ENCODE assay signal across 16 cellular contexts in the genomic region with DNA sequence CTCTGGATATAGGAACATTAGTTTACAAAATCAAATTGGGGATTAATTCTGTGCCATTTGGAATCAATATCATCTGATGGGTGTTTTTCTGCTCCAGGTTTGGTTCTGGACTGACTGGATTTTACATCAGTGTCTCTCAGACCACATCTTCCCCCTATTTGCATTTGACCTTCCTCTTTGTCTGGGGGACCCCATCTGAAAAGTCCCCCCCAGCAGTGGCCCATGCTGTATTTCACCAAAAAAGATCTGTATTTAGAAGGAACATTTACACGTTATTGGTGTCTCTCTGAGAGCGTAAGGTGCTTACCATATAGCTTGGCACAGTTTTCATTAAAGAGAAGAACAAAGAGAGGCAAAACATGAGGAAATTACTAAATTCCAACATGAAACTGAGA.
DNase-seq lines count a peak whose midpoint lies in the region; ATAC-seq and TF ChIP-seq lines count a peak whose summit lies in the region.
"Had no signal": no experiment of that assay in that cellular context is flagged by ENCODE, and none has a peak within 500 bp of the region (broad histone marks: within the 10 kb centered on the region; RNA-seq: fewer than 3 reads in every experiment).

No MANE protein-coding gene starts in this region.

- no peak overlapping the region for H3T11ph ChIP-seq in H9 (ENCODE audit: low read length)

- H2BK5ac ChIP-seq in H9 (ENCODE audit: insufficient read length, low read length) (no peak overlapping the region), mesenchymal stem cell (ENCODE audit: low read depth, low read length, poor library complexity, severe bottlenecking) (no peak overlapping the region)

- no peak for TF ChIP-seq CTCF in H9 (conservative IDR thresholded peaks at IDR 0.05)
- TF ChIP-seq CTCF in brain microvascular endothelial cell (IDR thresholded peaks at IDR 0.05; ENCODE audit: low read depth, low read length, missing control alignments), result no peak
- TF ChIP-seq CTCF in breast epithelium (IDR thresholded peaks at IDR 0.05), result no peak
- no peak for TF ChIP-seq CTCF in body of pancreas (IDR thresholded peaks at IDR 0.05)

- H3K14ac ChIP-seq in H9 (ENCODE audit: insufficient read depth, low read length) (no peak overlapping the region), mesenchymal stem cell (ENCODE audit: low read length in 2 of 2) (no peak overlapping the region)

- H2BK12ac ChIP-seq in H9 (ENCODE audit: insufficient read length, low read depth, low read length), result peak overlapping the region; percentile 33
- no peak overlapping the region for H2BK12ac ChIP-seq in mesenchymal stem cell (ENCODE audit: low read length in 2 of 2)

- no peak overlapping the region for H4K91ac ChIP-seq in H9 (ENCODE audit: insufficient read length, low read depth, low read length)
- H4K91ac ChIP-seq in mesenchymal stem cell (ENCODE audit: low read length), result no peak overlapping the region

- H3K9me3 ChIP-seq in H9 (ENCODE audit: control insufficient read depth, low read depth, low read length) (no peaks in the 10 kb centered on the region), mesenchymal stem cell (ENCODE audit: control insufficient read depth, low read length) (no peaks in the 10 kb centered on the region), breast epithelium (no peaks in the 10 kb centered on the region), body of pancreas (no peaks in the 10 kb centered on the region)
- H3K9me3 ChIP-seq: A549, SJCRH30 had no signal

- H3K23ac ChIP-seq in H9 (ENCODE audit: insufficient read length, low read depth, low read length) (no peak overlapping the region), mesenchymal stem cell (ENCODE audit: low read length in 2 of 2) (no peak overlapping the region)

- intact Hi-C loops in breast epithelium (cut with DNase I; ENCODE audit: low total_unique reads), result no loop called here
- intact Hi-C loops in body of pancreas (cut with DNase I), result no loop called here

- H3K18ac ChIP-seq in H9 (ENCODE audit: insufficient read length, low read depth, low read length) (no peak overlapping the region), mesenchymal stem cell (ENCODE audit: low read depth in 1 of 2, low read length in 2 of 2) (no peak overlapping the region)

- peaks cover 9 to 17% of the 10 kb centered on the region in 2 experiments for H3K4me1 Mint-ChIP-seq in H9
- peaks cover 31 to 33% of the 10 kb centered on the region in 2 donors for H3K4me1 Mint-ChIP-seq in stimulated activated naive B cell treated with anti-CD40 and anti-IgM and Interleukin-4, amounts not matched to agents 10 μg/mL and 1 μg/mL and 100 μg/mL, for 72 hours

- no peak overlapping the region for H3K4me3 ChIP-seq in brain microvascular endothelial cell (ENCODE audit: low read depth, low read length)
- no peak overlapping the region for H3K4me3 ChIP-seq in mesenchymal stem cell (ENCODE audit: insufficient read depth in 1 of 2, low read depth in 1 of 2, low read length in 2 of 2)
- no peak overlapping the region for H3K4me3 ChIP-seq in breast epithelium
- no peak overlapping the region for H3K4me3 ChIP-seq in body of pancreas
- H3K4me3 ChIP-seq: A549, K562 had no signal

- H4K8ac ChIP-seq in H9 (replicated peaks; ENCODE audit: insufficient read length, low read depth, low read length), result no peak overlapping the region
- H4K8ac ChIP-seq in mesenchymal stem cell (ENCODE audit: low read length), result no peak overlapping the region

- H2BK15ac ChIP-seq in H9 (ENCODE audit: low read depth, low read length) (no peak overlapping the region), mesenchymal stem cell (ENCODE audit: low read depth, poor library complexity, severe bottlenecking) (no peak overlapping the region)

- no peaks in the 10 kb centered on the region for H3K36me3 ChIP-seq in brain microvascular endothelial cell (replicated peaks)
- no peaks in the 10 kb centered on the region for H3K36me3 ChIP-seq in mesenchymal stem cell (ENCODE audit: control insufficient read depth in 1 of 2, insufficient read depth in 2 of 2, low read depth in 1 of 2, low read length in 2 of 2)
- no peaks in the 10 kb centered on the region for H3K36me3 ChIP-seq in breast epithelium
- H3K36me3 ChIP-seq in body of pancreas (replicated peaks in 1 of 2; ENCODE audit: insufficient read depth in 1 of 2, low read depth in 2 of 2), result no peaks in the 10 kb centered on the region
- H3K36me3 ChIP-seq: SJCRH30 had no signal

- DNase-seq in H9 (no peak), brain microvascular endothelial cell (no peak), mesenchymal stem cell (no peak), NCI-H510A treated with DMSO at 0.1 percent for 48 hours (lab: John Stamatoyannopoulos, UW) (no peak), breast epithelium (ENCODE audit: low spot score in 2 of 2) (no peak), body of pancreas (no peak)
- DNase-seq in stimulated activated naive B cell treated with anti-CD40 and anti-IgM and Interleukin-4, amounts not matched to agents 10 μg/mL and 1 μg/mL and 100 μg/mL, for 72 hours, result peak; percentile 15
- DNase-seq: DMS 273 treated with DMSO at 0.1 percent for 48 hours, GF-D8, NCI-H187 treated with DMSO at 0.1 percent for 48 hours, NCI-H2107 had no signal

- H3K27ac ChIP-seq in H9 (ENCODE audit: insufficient read length, low read depth, low read length) (no peak overlapping the region), brain microvascular endothelial cell (peak overlapping the region; percentile 82), mesenchymal stem cell (ENCODE audit: low read length, poor library complexity, severe bottlenecking) (no peak overlapping the region), breast epithelium (no peak overlapping the region), body of pancreas (no peak overlapping the region)
- H3K27ac ChIP-seq: A549 had no signal

- WGBS in H9 (ENCODE audit: extremely low coverage, insufficient read length, low lambda C conversion rate), result no CpG with 5 or more reads among the region's 2 CpGs
- WGBS in mesenchymal stem cell, result 100% methylated on average over 2 of the region's 2 CpGs
- WGBS in body of pancreas, 2 donors, result 86 to 93% methylated on average over 2 of the region's 2 CpGs

- in situ Hi-C loops in brain microvascular endothelial cell (cut with HindIII; ENCODE audit: low pct_ligation_motif_present, low sequenced_read_pairs), result no loop called here

- H3K4me1 ChIP-seq in H9 (ENCODE audit: insufficient read depth, low read length) (peaks cover 3% of the 10 kb centered on the region; the same call in 1 of the 2 replicates), mesenchymal stem cell (ENCODE audit: control insufficient read depth, insufficient read depth, low read depth, low read length) (no peaks in the 10 kb centered on the region), breast epithelium (no peaks in the 10 kb centered on the region), body of pancreas (no peaks in the 10 kb centered on the region)
- H3K4me1 ChIP-seq: A549, SJCRH30 had no signal

- H3K9me3 Mint-ChIP-seq in H9, result no peaks in the 10 kb centered on the region
- H3K9me3 Mint-ChIP-seq in stimulated activated naive B cell treated with anti-CD40 and anti-IgM and Interleukin-4, amounts not matched to agents 10 μg/mL and 1 μg/mL and 100 μg/mL, for 72 hours, result peaks cover 0 to 2% of the 10 kb centered on the region in 2 donors
- H3K9me3 Mint-ChIP-seq: CD14-positive monocyte; CD8-positive, alpha-beta memory T cell had no signal

- no peak overlapping the region for H3K27ac Mint-ChIP-seq in H9
- H3K27ac Mint-ChIP-seq in stimulated activated naive B cell treated with anti-CD40 and anti-IgM and Interleukin-4, amounts not matched to agents 10 μg/mL and 1 μg/mL and 100 μg/mL, for 72 hours, result peak overlapping the region; percentile 84
- H3K27ac Mint-ChIP-seq: CD14-positive monocyte had no signal

- no peak overlapping the region for H3K4me3 Mint-ChIP-seq in H9
- no peak overlapping the region for H3K4me3 Mint-ChIP-seq in stimulated activated naive B cell treated with anti-CD40 and anti-IgM and Interleukin-4, amounts not matched to agents 10 μg/mL and 1 μg/mL and 100 μg/mL, for 72 hours
- H3K4me3 Mint-ChIP-seq: CD8-positive, alpha-beta memory T cell had no signal

- no peak for TF ChIP-seq POLR2A in breast epithelium (IDR thresholded peaks at IDR 0.05)
- TF ChIP-seq POLR2A in body of pancreas (IDR thresholded peaks at IDR 0.05), result no peak

- H3K27me3 ChIP-seq in H9 (ENCODE audit: insufficient read depth, low read length), result no peaks in the 10 kb centered on the region
- H3K27me3 ChIP-seq in brain microvascular endothelial cell (replicated peaks), result no peaks in the 10 kb centered on the region
- peaks cover 0 to 3% of the 10 kb centered on the region in 2 experiments for H3K27me3 ChIP-seq in mesenchymal stem cell (ENCODE audit: control insufficient read depth in 1 of 2, insufficient read depth in 1 of 2, low read length in 2 of 2)
- no peaks in the 10 kb centered on the region for H3K27me3 ChIP-seq in breast epithelium
- no peaks in the 10 kb centered on the region for H3K27me3 ChIP-seq in body of pancreas
- H3K27me3 ChIP-seq: SJCRH30 had no signal

- no peaks in the 10 kb centered on the region for H3K36me3 Mint-ChIP-seq in H9 (ENCODE audit: insufficient read depth in 1 of 3, low read depth in 3 of 3)
- peaks cover 0 to 2% of the 10 kb centered on the region in 2 donors for H3K36me3 Mint-ChIP-seq in stimulated activated naive B cell treated with anti-CD40 and anti-IgM and Interleukin-4, amounts not matched to agents 10 μg/mL and 1 μg/mL and 100 μg/mL, for 72 hours
- H3K36me3 Mint-ChIP-seq: CD14-positive monocyte; CD8-positive, alpha-beta memory T cell had no signal

- ATAC-seq in stimulated activated naive B cell treated with anti-CD40 and anti-IgM and Interleukin-4, amounts not matched to agents 10 μg/mL and 1 μg/mL and 100 μg/mL, for 72 hours (replicated peaks), result peak; percentile 54 to 71
- ATAC-seq in body of pancreas, result no peak

- no peak overlapping the region for H3K56ac ChIP-seq in H9 (ENCODE audit: insufficient read length, low read depth, low read length)

- H2AFZ ChIP-seq in H9 (ENCODE audit: low read length), result no peak overlapping the region
- H2AFZ ChIP-seq in mesenchymal stem cell (ENCODE audit: low read depth, low read length), result no peak overlapping the region

- no peaks in the 10 kb centered on the region for H3K23me2 ChIP-seq in H9 (ENCODE audit: insufficient read length, low read depth, low read length, poor library complexity, severe bottlenecking)

- no peaks in the 10 kb centered on the region for H4K20me1 ChIP-seq in H9 (ENCODE audit: control insufficient read depth, insufficient read depth, insufficient read length)

- no peaks in the 10 kb centered on the region for H3K79me1 ChIP-seq in H9 (ENCODE audit: insufficient read depth, low read depth, low read length, poor library complexity, severe bottlenecking)
- no peaks in the 10 kb centered on the region for H3K79me1 ChIP-seq in mesenchymal stem cell (replicated peaks; ENCODE audit: low read length, poor library complexity, severe bottlenecking)

- H2BK20ac ChIP-seq in H9 (ENCODE audit: low read depth, low read length, poor library complexity, severe bottlenecking), result no peak overlapping the region

- H3K9ac ChIP-seq in H9 (ENCODE audit: extremely low read depth, insufficient read length, low read length) (no peak overlapping the region), mesenchymal stem cell (ENCODE audit: low read length) (peak overlapping the region; percentile 94)

- H3K27me3 Mint-ChIP-seq in H9 (ENCODE audit: low read depth), result peaks cover 5% of the 10 kb centered on the region; the same call in 1 of the 2 replicates
- no peaks in the 10 kb centered on the region for H3K27me3 Mint-ChIP-seq in stimulated activated naive B cell treated with anti-CD40 and anti-IgM and Interleukin-4, amounts not matched to agents 10 μg/mL and 1 μg/mL and 100 μg/mL, for 72 hours

- H3K4me2 ChIP-seq in H9 (ENCODE audit: insufficient read depth, insufficient read length, low read length), result no peak overlapping the region
- H3K4me2 ChIP-seq in mesenchymal stem cell (ENCODE audit: low read length, poor library complexity, severe bottlenecking), result no peak overlapping the region
- H3K4me2 ChIP-seq: A549 had no signal

- H3K4ac ChIP-seq in H9 (ENCODE audit: low read depth, low read length), result no peak overlapping the region
- H3K4ac ChIP-seq in mesenchymal stem cell (ENCODE audit: low read depth in 1 of 2, low read length in 2 of 2), result no peak overlapping the region

- no peak overlapping the region for H2AK5ac ChIP-seq in H9 (ENCODE audit: insufficient read length, low read length)
- H2AK5ac ChIP-seq in mesenchymal stem cell (ENCODE audit: low read length, severe bottlenecking), result no peak overlapping the region

- no peak overlapping the region for H2BK120ac ChIP-seq in H9 (ENCODE audit: low read depth, low read length, poor library complexity, severe bottlenecking)
- H2BK120ac ChIP-seq in mesenchymal stem cell (ENCODE audit: low read depth, low read length), result no peak overlapping the region

- no peak overlapping the region for H4K5ac ChIP-seq in H9 (ENCODE audit: insufficient read length, low read depth, low read length)

- no peaks in the 10 kb centered on the region for H3K79me2 ChIP-seq in H9 (ENCODE audit: insufficient read depth, low read length)
